Comparison of ENCODE assay signal across 33 cellular contexts in the genomic region with DNA sequence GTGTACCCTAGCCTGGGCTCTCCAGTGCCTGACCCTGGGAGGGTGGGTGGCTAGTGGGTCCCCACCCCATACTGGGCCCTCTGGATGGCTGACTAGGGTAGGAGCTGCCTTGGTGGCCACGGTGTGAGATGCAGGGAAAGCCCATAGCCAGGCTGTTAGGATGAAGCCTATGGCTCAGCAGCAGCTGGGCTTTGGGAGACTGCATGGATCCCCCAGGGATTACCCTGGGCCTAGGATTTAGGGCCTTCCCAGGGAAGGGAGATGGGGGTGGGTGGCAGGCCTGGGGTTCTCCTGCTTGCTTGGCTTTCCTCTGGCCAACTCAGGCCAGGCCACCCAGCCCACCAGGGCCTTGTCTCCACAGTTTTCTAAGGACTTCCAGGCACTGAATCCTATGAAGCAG. TPM values are rescaled to one million over a fixed set of nuclear protein-coding genes. Genes with fewer than 3 reads are reported as not detected.
"Had no signal": no experiment of that assay in that cellular context is flagged by ENCODE, and none has a peak within 500 bp of the region (broad histone marks: within the 10 kb centered on the region; RNA-seq: fewer than 3 reads in every experiment).

No MANE protein-coding gene starts in this region.

- DNase-seq: cortex of kidney; foreskin keratinocyte; heart left ventricle; kidney; left cardiac atrium; left lung; mesenchymal stem cell; mucosa of descending colon; naive B cell; right cardiac atrium; spleen; stimulated activated CD4-positive, alpha-beta T cell treated with anti-CD3 and anti-CD28 coated beads, Interleukin-4, amount 100 ng/mL, for 4 hours; stimulated activated naive CD4-positive, alpha-beta T cell; stimulated activated naive CD8-positive, alpha-beta T cell treated with anti-CD3 and anti-CD28 coated beads, Interleukin-15, amount 100 ng/mL, for 72 hours; transverse colon; upper lobe of right lung; uterus had no signal

- H3K9me3 ChIP-seq: esophagus muscularis mucosa, gastroesophageal sphincter, heart left ventricle, left lung, mucosa of descending colon, prostate gland, spleen, suprapubic skin, transverse colon, upper lobe of right lung, uterus had no signal

- H3K36me3 Mint-ChIP-seq: mesothelial cell of epicardium, naive B cell had no signal

- H3K27ac Mint-ChIP-seq: mesothelial cell of epicardium; nephron; stimulated activated naive CD8-positive, alpha-beta T cell treated with anti-CD3 and anti-CD28 coated beads, Interleukin-15, amount 100 ng/mL, for 72 hours had no signal

- H3K36me3 ChIP-seq: esophagus muscularis mucosa, gastroesophageal sphincter, heart left ventricle, left lung, neural progenitor cell, prostate gland, spleen, suprapubic skin, transverse colon, upper lobe of right lung, uterus had no signal

- H3K27me3 Mint-ChIP-seq: naive B cell; stimulated activated naive CD8-positive, alpha-beta T cell treated with anti-CD3 and anti-CD28 coated beads, Interleukin-15, amount 100 ng/mL, for 72 hours had no signal

- H3K4me1 ChIP-seq: prostate gland, uterus had no signal

- H3K27me3 ChIP-seq: esophagus muscularis mucosa, foreskin keratinocyte, gastroesophageal sphincter, heart left ventricle, hepatocyte, left lung, neural progenitor cell, spleen, suprapubic skin, transverse colon, upper lobe of right lung, uterus had no signal

- H3K9ac ChIP-seq: neural progenitor cell, parathyroid adenoma had no signal

- H3K27ac ChIP-seq: esophagus muscularis mucosa, foreskin keratinocyte, gastroesophageal sphincter, heart left ventricle, hepatocyte, left lung, neural progenitor cell, parathyroid adenoma, prostate gland, skin epidermis, spleen, suprapubic skin, transverse colon, upper lobe of right lung, uterus had no signal

- H3K4me3 ChIP-seq: esophagus muscularis mucosa, gastroesophageal sphincter, heart left ventricle, hepatocyte, left lung, mucosa of descending colon, neural progenitor cell, prostate gland, skin epidermis, spleen, suprapubic skin, transverse colon, upper lobe of right lung, uterus had no signal

- H3K4me3 Mint-ChIP-seq: mesothelial cell of epicardium; naive B cell; nephron; neural progenitor cell; stimulated activated naive CD8-positive, alpha-beta T cell treated with anti-CD3 and anti-CD28 coated beads, Interleukin-15, amount 100 ng/mL, for 72 hours had no signal

- ATAC-seq: foreskin keratinocyte; gastroesophageal sphincter; heart left ventricle; left cardiac atrium; left lung; mucosa of descending colon; right cardiac atrium; stimulated activated naive CD8-positive, alpha-beta T cell treated with anti-CD3 and anti-CD28 coated beads, Interleukin-15, amount 100 ng/mL, for 72 hours; upper lobe of right lung had no signal

- H3K9me3 Mint-ChIP-seq: mesothelial cell of epicardium; naive B cell; nephron; neural progenitor cell; stimulated activated naive CD8-positive, alpha-beta T cell treated with anti-CD3 and anti-CD28 coated beads, Interleukin-15, amount 100 ng/mL, for 72 hours had no signal

RNA-seq across cellular contexts. Expression of a gene that starts 56.1 kb away (rescaled TPM):
- total RNA-seq: dermis microvascular lymphatic vessel endothelial cell, endothelial cell of umbilical vein, fibroblast of lung, foreskin keratinocyte, heart left ventricle, hepatocyte, kidney, left cardiac atrium, left lung, lower leg skin, lung microvascular endothelial cell, mesothelial cell of epicardium, osteoblast, right cardiac atrium, spleen, suprapubic skin, upper lobe of right lung, uterus had no signal
- polyA plus RNA-seq: endothelial cell of umbilical vein, fibroblast of lung, foreskin keratinocyte, heart left ventricle, hepatocyte, right cardiac atrium, spleen had no signal
